In the genomic region with DNA sequence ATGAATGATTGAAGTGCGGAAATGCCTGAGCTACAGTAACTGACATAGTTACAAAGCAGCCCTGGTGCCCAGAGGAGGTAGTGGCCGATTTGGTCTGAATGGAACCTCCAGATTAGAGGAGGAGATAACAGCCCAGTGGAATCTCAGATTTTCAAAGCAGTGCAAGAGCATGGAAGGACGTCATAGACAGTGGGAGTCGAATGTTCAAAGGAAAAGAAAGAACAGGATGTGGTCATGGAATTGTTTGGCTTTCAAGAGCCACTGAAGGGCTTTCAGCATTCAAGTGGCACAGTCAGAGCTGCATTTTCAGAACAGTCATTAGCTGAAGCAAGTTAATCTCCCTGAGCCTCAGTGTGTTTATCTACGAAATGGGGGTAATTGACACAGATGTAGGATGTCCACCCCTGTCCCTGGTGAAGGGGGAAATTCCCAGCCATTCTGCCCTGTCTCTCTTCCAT, we compare ENCODE assay signal across 9 cellular contexts.
A peak's percentile ranks its signal among the peaks of the same experiment; 100 is the strongest.
DNase-seq lines count a peak whose midpoint lies in the region; ATAC-seq, FAIRE-seq and TF ChIP-seq lines count a peak whose summit lies in the region.
"Had no signal": no experiment of that assay in that cellular context is flagged by ENCODE, and none has a peak within 500 bp of the region (broad histone marks: within the 10 kb centered on the region; RNA-seq: fewer than 3 reads in every experiment).

No MANE protein-coding gene starts in this region.

- H3K36me3 ChIP-seq in mesodermal cell (ENCODE audit: control insufficient read depth, insufficient read depth, low read length) (no peaks in the 10 kb centered on the region), pancreas (no peaks in the 10 kb centered on the region)

- WGBS in mesodermal cell (ENCODE audit: insufficient coverage in 2 of 2), 2 experiments, result 43 to 44% methylated on average over 5 of the region's 5 CpGs
- WGBS in pancreas, 2 donors, result 43 to 54% methylated on average over 5 of the region's 5 CpGs

- intact Hi-C loops in pancreas (cut with DNase I), result no loop called here

- H3K27me3 ChIP-seq in pancreas, result peaks cover 0 to 3% (median 0%) of the 10 kb centered on the region in 4 donors
- H3K27me3 ChIP-seq: neutrophil had no signal

- FAIRE-seq in pancreas (lab: Jason Lieb, UNC), result no peak

- H3K9me3 ChIP-seq in mesodermal cell (ENCODE audit: control insufficient read depth, low read length), result no peaks in the 10 kb centered on the region
- no peaks in the 10 kb centered on the region for H3K9me3 ChIP-seq in pancreas
- H3K9me3 ChIP-seq: neutrophil had no signal

- H3K27me3 Mint-ChIP-seq in activated naive CD4-positive, alpha-beta T cell treated with anti-CD3 and anti-CD28 coated beads, Interleukin-2, amount 10 ng/mL, durations not matched to agents 7 days and 5 days, result no peaks in the 10 kb centered on the region

- H3K4me3 ChIP-seq in mesodermal cell (ENCODE audit: extremely low read depth, insufficient read depth, low read length, poor library complexity, severe bottlenecking) (no peak overlapping the region), pancreas (no peak overlapping the region)

- peaks cover 22% of the 10 kb centered on the region for H3K4me1 Mint-ChIP-seq in activated naive CD4-positive, alpha-beta T cell treated with anti-CD3 and anti-CD28 coated beads, Interleukin-2, amount 10 ng/mL, durations not matched to agents 7 days and 5 days

- CTCF ChIA-PET in activated naive CD4-positive, alpha-beta T cell treated with anti-CD3 and anti-CD28 coated beads, Interleukin-2, amount 10 ng/mL, durations not matched to agents 7 days and 5 days (lab: Charles Lee), result interaction anchor here (1.1 to 1.2 kb wide), 2 partner anchors 32 to 101 kb away, joined by 3 read pairs; no protein-coding TSS in a partner anchor

- TF ChIP-seq CTCF in pancreas (IDR thresholded peaks at IDR 0.05), result no peak

- H3K27ac Mint-ChIP-seq in activated naive CD4-positive, alpha-beta T cell treated with anti-CD3 and anti-CD28 coated beads, Interleukin-2, amount 10 ng/mL, durations not matched to agents 7 days and 5 days, result peak overlapping the region; percentile 56

- H3K27ac ChIP-seq in mesodermal cell (ENCODE audit: low read depth, low read length, severe bottlenecking) (peak overlapping the region; percentile 91), pancreas (no peak overlapping the region)
- H3K27ac ChIP-seq: neutrophil had no signal

- H3K36me3 Mint-ChIP-seq in activated naive CD4-positive, alpha-beta T cell treated with anti-CD3 and anti-CD28 coated beads, Interleukin-2, amount 10 ng/mL, durations not matched to agents 7 days and 5 days, result peaks cover 29% of the 10 kb centered on the region

- H3K4me3 Mint-ChIP-seq in activated naive CD4-positive, alpha-beta T cell treated with anti-CD3 and anti-CD28 coated beads, Interleukin-2, amount 10 ng/mL, durations not matched to agents 7 days and 5 days, result no peak overlapping the region

- ATAC-seq in pancreas, result no peak
- no peak for ATAC-seq in GM18909 (IDR thresholded peaks at IDR 0.05; ENCODE audit: poor library complexity, unreplicated experiment)

- peaks cover 4% of the 10 kb centered on the region for H3K9me3 Mint-ChIP-seq in activated naive CD4-positive, alpha-beta T cell treated with anti-CD3 and anti-CD28 coated beads, Interleukin-2, amount 10 ng/mL, durations not matched to agents 7 days and 5 days

- DNase-seq in DMS153 treated with DMSO at 0.1 percent for 48 hours (lab: John Stamatoyannopoulos, UW; ENCODE audit: unreplicated experiment), result peak; percentile 84
- peak; percentile 11 for DNase-seq in NCI-H69 (lab: John Stamatoyannopoulos, UW)
- DNase-seq in activated naive CD4-positive, alpha-beta T cell treated with anti-CD3 and anti-CD28 coated beads, Interleukin-2, amount 10 ng/mL, durations not matched to agents 7 days and 5 days, result peak; percentile 33
- DNase-seq in occipital lobe (lab: John Stamatoyannopoulos, UW), result no peak
- no peak for DNase-seq in pancreas
- no peak for DNase-seq in activated gamma-delta T cell (lab: John Stamatoyannopoulos, UW)

- H3K4me1 ChIP-seq in mesodermal cell (ENCODE audit: control insufficient read depth, insufficient read depth, low read length, poor library complexity, severe bottlenecking) (peaks cover 21% of the 10 kb centered on the region), pancreas (no peaks in the 10 kb centered on the region)

Comparison
In these comparisons a context has a peak if more than half of its experiments do, and no peak if none do; other contexts are left out.
1. DNase-seq: peak in DMS153 treated with DMSO at 0.1 percent for 48 hours (single experiment), NCI-H69 (single experiment) and activated naive CD4-positive, alpha-beta T cell treated with anti-CD3 and anti-CD28 coated beads, Interleukin-2, amount 10 ng/mL, durations not matched to agents 7 days and 5 days (single experiment); none in occipital lobe (single experiment), pancreas (0 of 6) and activated gamma-delta T cell (single experiment).